ENCODE assay signal across 8 cellular contexts in genomic region chr4:38752393-38752961, GRCh38. TPM values are rescaled to one million over a fixed set of nuclear protein-coding genes. Genes with fewer than 3 reads are reported as not detected.
DNase-seq lines count a peak whose midpoint lies in the region; ATAC-seq, FAIRE-seq and TF ChIP-seq lines count a peak whose summit lies in the region.

No MANE protein-coding gene starts in this region.

- no peaks in the 10 kb centered on the region for H3K9me2 ChIP-seq in Karpas-422 (replicated peaks; ENCODE audit: insufficient read depth, low read length)

- H3K36me3 Mint-ChIP-seq in T-cell = no peaks in the 10 kb centered on the region

- no peak for TF ChIP-seq POLR2A in H54 (IDR thresholded peaks at IDR 0.05; ENCODE audit: low read depth, low read length)

- H3K36me3 ChIP-seq in keratinocyte (ENCODE audit: control insufficient read depth in 2 of 2, extremely low read depth in 1 of 2, insufficient read depth in 2 of 2, low read length in 2 of 2) (no peaks in the 10 kb centered on the region), Karpas-422 (ENCODE audit: insufficient read depth, low read length) (no peaks in the 10 kb centered on the region)

- H3K9me3 Mint-ChIP-seq in T-cell = peaks cover 2 to 8% (median 8%) of the 10 kb centered on the region in 3 donors

- H2AFZ ChIP-seq in keratinocyte (ENCODE audit: control insufficient read depth, low read length) = peak overlapping the region; percentile 44
- no peak overlapping the region for H2AFZ ChIP-seq in Karpas-422 (ENCODE audit: low read length)

- H3K27me3 ChIP-seq in keratinocyte (ENCODE audit: control insufficient read depth, extremely low read depth, insufficient read depth, low read length) (no peaks in the 10 kb centered on the region), Karpas-422 (ENCODE audit: low read length) (no peaks in the 10 kb centered on the region)

- H3K27ac Mint-ChIP-seq in T-cell = peak overlapping the region; percentile 23 to 71

- H3K27ac ChIP-seq in keratinocyte (ENCODE audit: control insufficient read depth, insufficient read depth, low read length) = no peak overlapping the region
- no peak overlapping the region for H3K27ac ChIP-seq in Karpas-422 (ENCODE audit: low read length)

- H3K4me2 ChIP-seq in keratinocyte (ENCODE audit: control insufficient read depth, extremely low read depth, insufficient read depth, low read depth, low read length) (peak overlapping the region; percentile 43), Karpas-422 (ENCODE audit: low read depth, low read length, poor library complexity, severe bottlenecking) (no peak overlapping the region)

- ATAC-seq in GM18907 (IDR thresholded peaks at IDR 0.05; ENCODE audit: unreplicated experiment) (peak; percentile 94), HG02885 (IDR thresholded peaks at IDR 0.05; ENCODE audit: poor library complexity, unreplicated experiment) (peak; percentile 98), T-cell (replicated peaks in 1 of 4) (peak in 3 of 4 experiments; percentile 38 to 62 (median 61))

- H3K79me2 ChIP-seq in keratinocyte (ENCODE audit: control insufficient read depth, insufficient read depth, low read length) = no peaks in the 10 kb centered on the region
- H3K79me2 ChIP-seq in Karpas-422 (ENCODE audit: low read length) = no peaks in the 10 kb centered on the region

- H3K4me1 Mint-ChIP-seq in T-cell = peaks cover 0 to 7% (median 6%) of the 10 kb centered on the region in 3 donors

- H3K4me3 Mint-ChIP-seq in T-cell = no peak overlapping the region

- CTCF ChIA-PET in T-cell (lab: Charles Lee) = no interaction called here

- DNase-seq in T-cell = no peak
- no peak for DNase-seq in keratinocyte (ENCODE audit: low read depth, low spot score)
- no peak for DNase-seq in AML-193 (lab: John Stamatoyannopoulos, UW)
- no peak for DNase-seq in activated CD8-positive, alpha-beta memory T cell treated with anti-CD3 and anti-CD28 coated beads for 24 hours
- no peak for DNase-seq in Karpas-422
- no peak for DNase-seq in H54 (ENCODE audit: insufficient read length, low spot score)

- POLR2A ChIA-PET in T-cell (lab: Charles Lee) = no interaction called here

- H3K9ac ChIP-seq in keratinocyte (ENCODE audit: control insufficient read depth, extremely low read depth, insufficient read depth, low read length) = no peak overlapping the region
- no peak overlapping the region for H3K9ac ChIP-seq in Karpas-422 (ENCODE audit: low read length)

- FAIRE-seq in keratinocyte (lab: Jason Lieb, UNC) = no peak
- FAIRE-seq in H54 (lab: Jason Lieb, UNC) = no peak

- H4K20me1 ChIP-seq in keratinocyte (ENCODE audit: control insufficient read depth, extremely low read depth, insufficient read depth, low read length) = no peaks in the 10 kb centered on the region
- H4K20me1 ChIP-seq in Karpas-422 (ENCODE audit: insufficient read depth, low read depth, low read length) = no peaks in the 10 kb centered on the region

- H3K27me3 Mint-ChIP-seq in T-cell = no peaks in the 10 kb centered on the region

- H3K4me1 ChIP-seq in keratinocyte (ENCODE audit: control insufficient read depth, extremely low read depth, insufficient read depth, low read length) = peaks cover 15% of the 10 kb centered on the region
- peaks cover 5% of the 10 kb centered on the region for H3K4me1 ChIP-seq in Karpas-422 (ENCODE audit: low read length)

- peaks cover 3% of the 10 kb centered on the region for H3K9me1 ChIP-seq in keratinocyte (ENCODE audit: control insufficient read depth, extremely low read depth, insufficient read depth, low read length)

- dilution Hi-C loops in keratinocyte (cut with MboI; ENCODE audit: extremely low pct_ligation_motif_present, low sequenced_read_pairs) = no loop called here

- TF ChIP-seq CTCF in keratinocyte (optimal IDR thresholded peaks at IDR 0.05 in 1 of 3, IDR thresholded peaks at IDR 0.05 in 1 of 3, conservative IDR thresholded peaks at IDR 0.05 in 1 of 3; ENCODE audit: extremely low read depth in 1 of 3, insufficient read depth in 2 of 3, low read length in 3 of 3) = no peak

- H3K9me3 ChIP-seq in keratinocyte (ENCODE audit: control insufficient read depth, low read depth, low read length) (no peaks in the 10 kb centered on the region), Karpas-422 (ENCODE audit: low read length) (no peaks in the 10 kb centered on the region; the same call in 1 of the 2 replicates)

- no peak overlapping the region for H3K4me3 ChIP-seq in keratinocyte (ENCODE audit: control insufficient read depth in 2 of 3, extremely low read depth in 1 of 3, insufficient read depth in 2 of 3, low read depth in 1 of 3, low read length in 3 of 3)
- no peak overlapping the region for H3K4me3 ChIP-seq in Karpas-422 (ENCODE audit: low read length)

RNA-seq across cellular contexts. Expression of gene TLR10, which starts 30.3 kb away (rescaled TPM):
- total RNA-seq in T-cell = 1 to 10 TPM in 2 of 5 donors, under 1 TPM in 3; 0.47 to 2.6 (median 0.96) TPM
- polyA plus RNA-seq in keratinocyte = 0.01 to 0.23 TPM (median 0.05 TPM) in 3 replicates
- polyA plus RNA-seq in keratinocyte (2011; ENCODE audit: low read depth) = 1.3 TPM
- 0.13 TPM in 1 of 2 replicates, not detected in the other for polyA plus RNA-seq in keratinocyte (2011; cell fraction: cytosol; rRNA removed)
- 0.11 and 0.13 TPM in 2 replicates for polyA plus RNA-seq in keratinocyte (2011; cell fraction: nucleus; rRNA removed)
- 0.83 TPM in 1 of 2 replicates, not detected in the other for polyA plus RNA-seq in keratinocyte (2012; ENCODE audit: low replicate concordance)
- polyA minus RNA-seq in keratinocyte = 0.06 TPM in 1 of 3 replicates, not detected in the others
- not detected for polyA minus RNA-seq in keratinocyte (2011; cell fraction: cytosol; rRNA and poly(A)+ RNA removed)
- 0.39 and 0.42 TPM in 2 replicates for polyA minus RNA-seq in keratinocyte (2011; cell fraction: nucleus; rRNA and poly(A)+ RNA removed)
- total RNA-seq in Karpas-422 (2014; rRNA removed; shearing (Covaris generic); ENCODE audit: low replicate concordance) = 48.5 and 142 TPM in 2 replicates

RNA-seq across cellular contexts. Expression of gene TLR1, which starts 52.1 kb away (rescaled TPM):
- total RNA-seq in T-cell = 10 to 100 TPM; 10.4 to 26.0 (median 18.0) TPM
- polyA plus RNA-seq in keratinocyte = 0.42 to 1.6 TPM (median 0.73 TPM) in 3 replicates
- 2.5 TPM for polyA plus RNA-seq in keratinocyte (2011; ENCODE audit: low read depth)
- polyA plus RNA-seq in keratinocyte (2011; cell fraction: cytosol; rRNA removed) = 0.43 and 1.2 TPM in 2 replicates
- polyA plus RNA-seq in keratinocyte (2011; cell fraction: nucleus; rRNA removed) = 3.3 and 3.7 TPM in 2 replicates
- 0.25 and 3.2 TPM in 2 replicates for polyA plus RNA-seq in keratinocyte (2012; ENCODE audit: low replicate concordance)
- polyA minus RNA-seq in keratinocyte = 1.2 to 2.1 TPM (median 1.6 TPM) in 3 replicates
- not detected for polyA minus RNA-seq in keratinocyte (2011; cell fraction: cytosol; rRNA and poly(A)+ RNA removed)
- polyA minus RNA-seq in keratinocyte (2011; cell fraction: nucleus; rRNA and poly(A)+ RNA removed) = 5.8 and 11.0 TPM in 2 replicates
- total RNA-seq in Karpas-422 (2014; rRNA removed; shearing (Covaris generic); ENCODE audit: low replicate concordance) = 36.0 and 103 TPM in 2 replicates

Comparison
In these comparisons a context has a peak if more than half of its experiments do, and no peak if none do; other contexts are left out.
1. RNA of gene TLR10, which starts 30.3 kb away (total RNA-seq): 48.5 to 142 TPM in Karpas-422; 0.47 to 2.6 TPM in T-cell; every median in the first group is over 10 times any median in the second.
2. Peak in every context shown above with its lines, with median percentiles within 50 percentile points of each other: ATAC-seq.